ENCODE assay signal across 1 cellular context in the genomic region with DNA sequence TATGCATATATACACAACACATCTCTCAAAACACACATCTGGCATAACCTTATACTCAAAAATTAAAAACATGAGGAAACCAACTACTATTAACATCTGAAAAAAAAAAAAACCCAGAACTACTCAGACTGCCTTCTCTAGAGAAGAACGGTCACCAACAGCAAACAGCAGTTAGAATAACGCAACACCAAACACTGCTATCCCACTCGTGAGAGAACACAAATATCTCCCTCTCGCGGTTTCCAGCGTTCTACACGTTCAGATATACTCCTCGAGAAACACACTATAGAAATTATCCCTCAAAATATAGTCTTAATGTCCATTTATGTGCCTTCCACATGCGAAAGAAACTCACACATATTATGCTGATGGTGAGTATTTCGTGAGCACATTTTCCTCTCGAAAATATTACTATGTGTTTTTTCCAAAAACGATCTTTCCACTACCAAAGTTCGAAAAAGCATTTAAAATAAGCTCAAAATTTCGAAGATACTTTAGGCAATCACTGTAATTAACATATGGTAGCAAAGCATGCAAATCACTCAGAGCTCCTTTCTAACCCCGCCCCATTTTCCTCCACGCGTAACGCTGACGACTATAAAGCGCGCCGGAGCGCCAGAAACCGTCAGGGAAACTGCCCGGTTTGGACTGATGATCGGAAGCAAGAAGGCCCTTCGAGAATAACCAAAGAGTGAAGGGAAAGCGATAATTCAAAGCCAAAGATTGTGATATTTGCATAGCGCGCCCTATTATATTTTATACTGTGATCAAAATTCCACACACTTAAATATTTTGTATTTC.
TF ChIP-seq lines count a peak whose summit lies in the region.

No MANE protein-coding gene starts in this region.

TF ChIP-seq in HepG2, 621 proteins besides CTCF, POLR2A, EP300 and RAD21 (continued from another document and continues in another):
- peak; percentile 72 for TF ChIP-seq ELF3 (CRISPR knock-in tag; IDR thresholded peaks at IDR 0.05)
- no peak for TF ChIP-seq SRSF1 (optimal IDR thresholded peaks at IDR 0.05; ENCODE audit: low read depth, low read length)
- TF ChIP-seq ZNF430 (CRISPR knock-in tag; IDR thresholded peaks at IDR 0.05), result no peak; the same call in none of the 2 replicates
- peak; percentile 85; the same call in 1 of the 2 replicates for TF ChIP-seq DDIT3 (CRISPR knock-in tag; IDR thresholded peaks at IDR 0.05)
- peak; percentile 57; the same call in 1 of the 2 replicates for TF ChIP-seq ZNF317 (CRISPR knock-in tag; IDR thresholded peaks at IDR 0.05)
- TF ChIP-seq, protein P1, sequence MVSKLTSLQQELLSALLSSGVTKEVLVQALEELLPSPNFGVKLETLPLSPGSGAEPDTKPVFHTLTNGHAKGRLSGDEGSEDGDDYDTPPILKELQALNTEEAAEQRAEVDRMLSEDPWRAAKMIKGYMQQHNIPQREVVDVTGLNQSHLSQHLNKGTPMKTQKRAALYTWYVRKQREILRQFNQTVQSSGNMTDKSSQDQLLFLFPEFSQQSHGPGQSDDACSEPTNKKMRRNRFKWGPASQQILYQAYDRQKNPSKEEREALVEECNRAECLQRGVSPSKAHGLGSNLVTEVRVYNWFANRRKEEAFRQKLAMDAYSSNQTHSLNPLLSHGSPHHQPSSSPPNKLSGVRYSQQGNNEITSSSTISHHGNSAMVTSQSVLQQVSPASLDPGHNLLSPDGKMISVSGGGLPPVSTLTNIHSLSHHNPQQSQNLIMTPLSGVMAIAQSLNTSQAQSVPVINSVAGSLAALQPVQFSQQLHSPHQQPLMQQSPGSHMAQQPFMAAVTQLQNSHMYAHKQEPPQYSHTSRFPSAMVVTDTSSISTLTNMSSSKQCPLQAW (CRISPR knock-in tag; IDR thresholded peaks at IDR 0.05), result peak; percentile 88
- peak; percentile 100 for TF ChIP-seq ZC3H4 (CRISPR knock-in tag; IDR thresholded peaks at IDR 0.05; ENCODE audit: borderline replicate concordance)
- no peak for TF ChIP-seq SETDB1 (CRISPR knock-in tag; IDR thresholded peaks at IDR 0.05; ENCODE audit: borderline replicate concordance)
- no peak for TF ChIP-seq HMGA1 (CRISPR knock-in tag; conservative IDR thresholded peaks at IDR 0.05)
- TF ChIP-seq HDAC2 (CRISPR knock-in tag; IDR thresholded peaks at IDR 0.05), result peak; percentile 85
- TF ChIP-seq DBP (CRISPR knock-in tag; IDR thresholded peaks at IDR 0.05; ENCODE audit: not compliant biosample characterization), result peak; percentile 74
- TF ChIP-seq SOX13 (IDR thresholded peaks at IDR 0.05), result peak; percentile 99
- TF ChIP-seq SOX13 (CRISPR knock-in tag; conservative IDR thresholded peaks at IDR 0.05 in 1 of 2, IDR thresholded peaks at IDR 0.05 in 1 of 2), result peak; percentile 67 to 100; a peak in 3 of 4 replicates
- peak; percentile 95; the same call in 1 of the 2 replicates for TF ChIP-seq KLF9 (CRISPR knock-in tag; IDR thresholded peaks at IDR 0.05; ENCODE audit: low read depth)
- TF ChIP-seq NAIF1 (CRISPR knock-in tag; IDR thresholded peaks at IDR 0.05; ENCODE audit: borderline replicate concordance), result 0 out of 2 replicates have a peak, but pooled peaks have one; percentile 27
- no peak for TF ChIP-seq AKAP8 (CRISPR knock-in tag; IDR thresholded peaks at IDR 0.05)
- TF ChIP-seq, protein P2, sequence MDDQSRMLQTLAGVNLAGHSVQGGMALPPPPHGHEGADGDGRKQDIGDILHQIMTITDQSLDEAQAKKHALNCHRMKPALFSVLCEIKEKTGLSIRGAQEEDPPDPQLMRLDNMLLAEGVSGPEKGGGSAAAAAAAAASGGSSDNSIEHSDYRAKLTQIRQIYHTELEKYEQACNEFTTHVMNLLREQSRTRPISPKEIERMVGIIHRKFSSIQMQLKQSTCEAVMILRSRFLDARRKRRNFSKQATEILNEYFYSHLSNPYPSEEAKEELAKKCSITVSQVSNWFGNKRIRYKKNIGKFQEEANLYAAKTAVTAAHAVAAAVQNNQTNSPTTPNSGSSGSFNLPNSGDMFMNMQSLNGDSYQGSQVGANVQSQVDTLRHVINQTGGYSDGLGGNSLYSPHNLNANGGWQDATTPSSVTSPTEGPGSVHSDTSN (CRISPR knock-in tag; IDR thresholded peaks at IDR 0.05; ENCODE audit: borderline replicate concordance), result peak; percentile 95
- no peak for TF ChIP-seq MXD3 (CRISPR knock-in tag; IDR thresholded peaks at IDR 0.05)
- TF ChIP-seq, protein P3, sequence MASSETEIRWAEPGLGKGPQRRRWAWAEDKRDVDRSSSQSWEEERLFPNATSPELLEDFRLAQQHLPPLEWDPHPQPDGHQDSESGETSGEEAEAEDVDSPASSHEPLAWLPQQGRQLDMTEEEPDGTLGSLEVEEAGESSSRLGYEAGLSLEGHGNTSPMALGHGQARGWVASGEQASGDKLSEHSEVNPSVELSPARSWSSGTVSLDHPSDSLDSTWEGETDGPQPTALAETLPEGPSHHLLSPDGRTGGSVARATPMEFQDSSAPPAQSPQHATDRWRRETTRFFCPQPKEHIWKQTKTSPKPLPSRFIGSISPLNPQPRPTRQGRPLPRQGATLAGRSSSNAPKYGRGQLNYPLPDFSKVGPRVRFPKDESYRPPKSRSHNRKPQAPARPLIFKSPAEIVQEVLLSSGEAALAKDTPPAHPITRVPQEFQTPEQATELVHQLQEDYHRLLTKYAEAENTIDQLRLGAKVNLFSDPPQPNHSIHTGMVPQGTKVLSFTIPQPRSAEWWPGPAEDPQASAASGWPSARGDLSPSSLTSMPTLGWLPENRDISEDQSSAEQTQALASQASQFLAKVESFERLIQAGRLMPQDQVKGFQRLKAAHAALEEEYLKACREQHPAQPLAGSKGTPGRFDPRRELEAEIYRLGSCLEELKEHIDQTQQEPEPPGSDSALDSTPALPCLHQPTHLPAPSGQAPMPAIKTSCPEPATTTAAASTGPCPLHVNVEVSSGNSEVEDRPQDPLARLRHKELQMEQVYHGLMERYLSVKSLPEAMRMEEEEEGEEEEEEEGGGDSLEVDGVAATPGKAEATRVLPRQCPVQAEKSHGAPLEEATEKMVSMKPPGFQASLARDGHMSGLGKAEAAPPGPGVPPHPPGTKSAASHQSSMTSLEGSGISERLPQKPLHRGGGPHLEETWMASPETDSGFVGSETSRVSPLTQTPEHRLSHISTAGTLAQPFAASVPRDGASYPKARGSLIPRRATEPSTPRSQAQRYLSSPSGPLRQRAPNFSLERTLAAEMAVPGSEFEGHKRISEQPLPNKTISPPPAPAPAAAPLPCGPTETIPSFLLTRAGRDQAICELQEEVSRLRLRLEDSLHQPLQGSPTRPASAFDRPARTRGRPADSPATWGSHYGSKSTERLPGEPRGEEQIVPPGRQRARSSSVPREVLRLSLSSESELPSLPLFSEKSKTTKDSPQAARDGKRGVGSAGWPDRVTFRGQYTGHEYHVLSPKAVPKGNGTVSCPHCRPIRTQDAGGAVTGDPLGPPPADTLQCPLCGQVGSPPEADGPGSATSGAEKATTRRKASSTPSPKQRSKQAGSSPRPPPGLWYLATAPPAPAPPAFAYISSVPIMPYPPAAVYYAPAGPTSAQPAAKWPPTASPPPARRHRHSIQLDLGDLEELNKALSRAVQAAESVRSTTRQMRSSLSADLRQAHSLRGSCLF (CRISPR knock-in tag; IDR thresholded peaks at IDR 0.05; ENCODE audit: borderline replicate concordance), result peak; percentile 67; the same call in 1 of the 2 replicates
- peak; percentile 82 for TF ChIP-seq NFKBIZ (CRISPR knock-in tag; IDR thresholded peaks at IDR 0.05)
- no peak for TF ChIP-seq ZNF282 (IDR thresholded peaks at IDR 0.05; ENCODE audit: partially characterized antibody)
- no peak for TF ChIP-seq USF2 (IDR thresholded peaks at IDR 0.05; ENCODE audit: low read depth, low read length)
- TF ChIP-seq USF2 (CRISPR knock-in tag; IDR thresholded peaks at IDR 0.05; ENCODE audit: borderline replicate concordance), result no peak
- TF ChIP-seq ZNF773 (CRISPR knock-in tag; IDR thresholded peaks at IDR 0.05; ENCODE audit: borderline replicate concordance), result 0 out of 2 replicates have a peak, but pooled peaks have one; percentile 51
- TF ChIP-seq PAX8 (CRISPR knock-in tag; IDR thresholded peaks at IDR 0.05; ENCODE audit: borderline replicate concordance), result 0 out of 2 replicates have a peak, but pooled peaks have one; percentile 39
- peak; percentile 90 for TF ChIP-seq ARID3A (IDR thresholded peaks at IDR 0.05; ENCODE audit: low read depth, low read length)
- TF ChIP-seq ZNF101 (CRISPR knock-in tag; IDR thresholded peaks at IDR 0.05; ENCODE audit: borderline replicate concordance, low read depth), result peak; percentile 78; the same call in 1 of the 2 replicates
- TF ChIP-seq ZFY (CRISPR knock-in tag; IDR thresholded peaks at IDR 0.05), result peak; percentile 86
- peak; percentile 98 for TF ChIP-seq KAT8 (CRISPR knock-in tag; IDR thresholded peaks at IDR 0.05)
- no peak for TF ChIP-seq HIVEP1 (CRISPR knock-in tag; IDR thresholded peaks at IDR 0.05)
- TF ChIP-seq FOXC1 (CRISPR knock-in tag; IDR thresholded peaks at IDR 0.05; ENCODE audit: borderline replicate concordance), result peak; percentile 54; the same call in 1 of the 2 replicates
- TF ChIP-seq RFXAP (CRISPR knock-in tag; IDR thresholded peaks at IDR 0.05; ENCODE audit: borderline replicate concordance), result peak; percentile 93
- TF ChIP-seq ZNF547 (CRISPR knock-in tag; IDR thresholded peaks at IDR 0.05), result peak; percentile 64; the same call in 1 of the 2 replicates
- TF ChIP-seq, protein P4, sequence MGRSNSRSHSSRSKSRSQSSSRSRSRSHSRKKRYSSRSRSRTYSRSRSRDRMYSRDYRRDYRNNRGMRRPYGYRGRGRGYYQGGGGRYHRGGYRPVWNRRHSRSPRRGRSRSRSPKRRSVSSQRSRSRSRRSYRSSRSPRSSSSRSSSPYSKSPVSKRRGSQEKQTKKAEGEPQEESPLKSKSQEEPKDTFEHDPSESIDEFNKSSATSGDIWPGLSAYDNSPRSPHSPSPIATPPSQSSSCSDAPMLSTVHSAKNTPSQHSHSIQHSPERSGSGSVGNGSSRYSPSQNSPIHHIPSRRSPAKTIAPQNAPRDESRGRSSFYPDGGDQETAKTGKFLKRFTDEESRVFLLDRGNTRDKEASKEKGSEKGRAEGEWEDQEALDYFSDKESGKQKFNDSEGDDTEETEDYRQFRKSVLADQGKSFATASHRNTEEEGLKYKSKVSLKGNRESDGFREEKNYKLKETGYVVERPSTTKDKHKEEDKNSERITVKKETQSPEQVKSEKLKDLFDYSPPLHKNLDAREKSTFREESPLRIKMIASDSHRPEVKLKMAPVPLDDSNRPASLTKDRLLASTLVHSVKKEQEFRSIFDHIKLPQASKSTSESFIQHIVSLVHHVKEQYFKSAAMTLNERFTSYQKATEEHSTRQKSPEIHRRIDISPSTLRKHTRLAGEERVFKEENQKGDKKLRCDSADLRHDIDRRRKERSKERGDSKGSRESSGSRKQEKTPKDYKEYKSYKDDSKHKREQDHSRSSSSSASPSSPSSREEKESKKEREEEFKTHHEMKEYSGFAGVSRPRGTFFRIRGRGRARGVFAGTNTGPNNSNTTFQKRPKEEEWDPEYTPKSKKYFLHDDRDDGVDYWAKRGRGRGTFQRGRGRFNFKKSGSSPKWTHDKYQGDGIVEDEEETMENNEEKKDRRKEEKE (IDR thresholded peaks at IDR 0.05), result no peak
- TF ChIP-seq NFE2 (CRISPR knock-in tag; IDR thresholded peaks at IDR 0.05), result no peak
- no peak for TF ChIP-seq ZNF883 (CRISPR knock-in tag; IDR thresholded peaks at IDR 0.05; ENCODE audit: not compliant biosample characterization)
- no peak for TF ChIP-seq ZFP82 (CRISPR knock-in tag; IDR thresholded peaks at IDR 0.05; ENCODE audit: borderline replicate concordance)
- peak; percentile 91 for TF ChIP-seq MIER2 (CRISPR knock-in tag; IDR thresholded peaks at IDR 0.05)
- TF ChIP-seq PHF21A (CRISPR knock-in tag; IDR thresholded peaks at IDR 0.05), result peak; percentile 78
- no peak; the same call in 1 of the 2 replicates for TF ChIP-seq TP53 (CRISPR knock-in tag; conservative IDR thresholded peaks at IDR 0.05)
